In the genomic region with DNA sequence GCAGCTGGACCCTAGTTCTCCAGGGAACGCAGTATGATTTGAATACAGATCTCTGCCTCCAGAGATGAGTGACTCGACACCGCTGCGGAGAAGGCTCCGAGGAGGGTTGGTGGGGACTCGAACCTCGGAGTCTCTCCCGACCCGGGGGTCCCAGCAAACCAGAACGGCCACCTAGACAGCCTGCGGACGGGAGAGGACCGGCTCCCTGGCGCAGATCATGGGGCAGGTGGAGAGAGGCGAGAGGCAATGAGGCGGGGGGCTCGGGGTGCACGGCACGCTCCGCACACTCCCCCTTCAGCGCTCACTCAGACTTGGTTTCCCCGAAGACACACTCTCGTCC, we compare ENCODE assay signal across 11 cellular contexts. TPM values are rescaled to one million over a fixed set of nuclear protein-coding genes. Genes with fewer than 3 reads are reported as not detected.
DNase-seq lines count a peak whose midpoint lies in the region; ATAC-seq and TF ChIP-seq lines count a peak whose summit lies in the region.
"Had no signal": no experiment of that assay in that cellular context is flagged by ENCODE, and none has a peak within 500 bp of the region (broad histone marks: within the 10 kb centered on the region; RNA-seq: fewer than 3 reads in every experiment).

No MANE protein-coding gene starts in this region.

- peaks cover 33% of the 10 kb centered on the region for H3K27me3 Mint-ChIP-seq in activated T-helper 1 cell treated with anti-CD3 and anti-CD28 coated beads, Interleukin-12 subunit alpha, Interleukin-12 subunit beta, Interleukin-2, Interleukin-4 antibody, amounts not matched to agents 30 ng/mL and 10 ng/mL and 1 ng/mL, durations not matched to agents 14 hours and 24 hours and 36 hours (ENCODE audit: insufficient read depth)

- H3K27ac ChIP-seq in BLaER1 treated with 17β-estradiol and CSF1 and Interleukin-3, amounts not matched to agents 10 nM and 100 nM, result no peak overlapping the region

- H3K36me3 ChIP-seq in BLaER1 treated with 17β-estradiol and CSF1 and Interleukin-3, amounts not matched to agents 10 nM and 100 nM, result peaks cover 8 to 42% (median 24%) of the 10 kb centered on the region in 11 experiments; a peak in 17 of 22 replicates
- H3K36me3 ChIP-seq: WERI-Rb-1 had no signal

- H3K9me3 ChIP-seq in BLaER1 treated with 17β-estradiol and CSF1 and Interleukin-3, amounts not matched to agents 10 nM and 100 nM (replicated peaks in 1 of 11), result peaks cover 29 to 48% (median 34%) of the 10 kb centered on the region in 11 experiments
- H3K9me3 ChIP-seq in iPS-18c (ENCODE audit: control insufficient read depth, insufficient read depth, low read length), result no peaks in the 10 kb centered on the region

- H3K27me3 ChIP-seq in BLaER1 treated with 17β-estradiol and CSF1 and Interleukin-3, amounts not matched to agents 10 nM and 100 nM, result peaks cover 54 to 67% (median 62%) of the 10 kb centered on the region in 11 experiments

- no peak overlapping the region for H3K27ac Mint-ChIP-seq in activated T-helper 1 cell treated with anti-CD3 and anti-CD28 coated beads, Interleukin-12 subunit alpha, Interleukin-12 subunit beta, Interleukin-2, Interleukin-4 antibody, amounts not matched to agents 30 ng/mL and 10 ng/mL and 1 ng/mL, durations not matched to agents 14 hours and 24 hours and 36 hours
- H3K27ac Mint-ChIP-seq: dendritic cell treated with granulocyte-macrophage colony-stimulating factor and Interleukin-4, amounts not matched to agents 40 ng/mL and 50 ng/mL, for 4 days had no signal

- H3K4me1 Mint-ChIP-seq in activated T-helper 1 cell treated with anti-CD3 and anti-CD28 coated beads, Interleukin-12 subunit alpha, Interleukin-12 subunit beta, Interleukin-2, Interleukin-4 antibody, amounts not matched to agents 30 ng/mL and 10 ng/mL and 1 ng/mL, durations not matched to agents 14 hours and 24 hours and 36 hours (ENCODE audit: low read depth), result peaks cover 8% of the 10 kb centered on the region

- peaks cover 14 to 37% (median 20%) of the 10 kb centered on the region in 10 experiments; a peak in 19 of 20 replicates for H3K4me1 ChIP-seq in BLaER1 treated with 17β-estradiol and CSF1 and Interleukin-3, amounts not matched to agents 10 nM and 100 nM

- no peaks in the 10 kb centered on the region for H3K36me3 Mint-ChIP-seq in activated T-helper 1 cell treated with anti-CD3 and anti-CD28 coated beads, Interleukin-12 subunit alpha, Interleukin-12 subunit beta, Interleukin-2, Interleukin-4 antibody, amounts not matched to agents 30 ng/mL and 10 ng/mL and 1 ng/mL, durations not matched to agents 14 hours and 24 hours and 36 hours (ENCODE audit: low read depth)

- in situ Hi-C loops in astrocyte of the cerebellum (cut with HindIII; ENCODE audit: low sequenced_read_pairs) (no loop called here), ACHN (cut with HindIII; ENCODE audit: low pct_ligation_motif_present, low pct_unique_long_range_greater_than_20kb, low sequenced_read_pairs) (no loop called here)

- peak overlapping the region; percentile 83 to 98 (median 90) for H3K4me2 ChIP-seq in BLaER1 treated with 17β-estradiol and CSF1 and Interleukin-3, amounts not matched to agents 10 nM and 100 nM

- H3K9ac ChIP-seq in BLaER1 treated with 17β-estradiol and CSF1 and Interleukin-3, amounts not matched to agents 10 nM and 100 nM, result peak overlapping the region in 3 of 11 experiments; percentile 49 to 71 (median 60); a peak in 3 of 22 replicates

- TF ChIP-seq CTCF in astrocyte of the cerebellum (IDR thresholded peaks at IDR 0.05; ENCODE audit: low read depth, low read length, missing control alignments), result no peak

- no peak for DNase-seq in astrocyte of the cerebellum (ENCODE audit: low read depth)
- DNase-seq in sciatic nerve (ENCODE audit: low spot score), result peak; percentile 53
- no peak for DNase-seq in ACHN
- DNase-seq in RPMI8226, result no peak
- no peak for DNase-seq in activated naive CD4-positive, alpha-beta T cell (lab: John Stamatoyannopoulos, UW)
- no peak for DNase-seq in activated T-helper 1 cell treated with anti-CD3 and anti-CD28 coated beads, Interleukin-12 subunit alpha, Interleukin-12 subunit beta, Interleukin-2, Interleukin-4 antibody, amounts not matched to agents 30 ng/mL and 10 ng/mL and 1 ng/mL, durations not matched to agents 14 hours and 24 hours and 36 hours (ENCODE audit: low spot score)
- DNase-seq: MV-4-11 had no signal

- peak overlapping the region; percentile 52 to 74 (median 62); a peak in 14 of 20 replicates for H3K4me3 ChIP-seq in BLaER1 treated with 17β-estradiol and CSF1 and Interleukin-3, amounts not matched to agents 10 nM and 100 nM
- H3K4me3 ChIP-seq in astrocyte of the cerebellum (ENCODE audit: low read depth, low read length) (peak overlapping the region; percentile 51), iPS-18c (ENCODE audit: insufficient read depth, low read depth, low read length) (peak overlapping the region; percentile 48)

- intact Hi-C loops in sciatic nerve (cut with DNase I), result no loop called here
- intact Hi-C loops in activated T-helper 1 cell treated with anti-CD3 and anti-CD28 coated beads, Interleukin-12 subunit alpha, Interleukin-12 subunit beta, Interleukin-2, Interleukin-4 antibody, amounts not matched to agents 30 ng/mL and 10 ng/mL and 1 ng/mL, durations not matched to agents 14 hours and 24 hours and 36 hours (cut with micrococcal nuclease), result loop anchor here (1.0 kb wide), 1 partner anchor 13 kb away; a partner anchor contains a TSS

- no peak for ATAC-seq in sciatic nerve

- peaks cover 0 to 84% (median 55%) of the 10 kb centered on the region in 11 experiments; a peak in 19 of 22 replicates for H4K20me1 ChIP-seq in BLaER1 treated with 17β-estradiol and CSF1 and Interleukin-3, amounts not matched to agents 10 nM and 100 nM

- no peak overlapping the region for H3K4me3 Mint-ChIP-seq in activated T-helper 1 cell treated with anti-CD3 and anti-CD28 coated beads, Interleukin-12 subunit alpha, Interleukin-12 subunit beta, Interleukin-2, Interleukin-4 antibody, amounts not matched to agents 30 ng/mL and 10 ng/mL and 1 ng/mL, durations not matched to agents 14 hours and 24 hours and 36 hours
- H3K4me3 Mint-ChIP-seq: dendritic cell treated with granulocyte-macrophage colony-stimulating factor and Interleukin-4, amounts not matched to agents 40 ng/mL and 50 ng/mL, for 4 days had no signal

- no peaks in the 10 kb centered on the region for H3K9me3 Mint-ChIP-seq in activated T-helper 1 cell treated with anti-CD3 and anti-CD28 coated beads, Interleukin-12 subunit alpha, Interleukin-12 subunit beta, Interleukin-2, Interleukin-4 antibody, amounts not matched to agents 30 ng/mL and 10 ng/mL and 1 ng/mL, durations not matched to agents 14 hours and 24 hours and 36 hours
- H3K9me3 Mint-ChIP-seq: dendritic cell treated with granulocyte-macrophage colony-stimulating factor and Interleukin-4, amounts not matched to agents 40 ng/mL and 50 ng/mL, for 4 days had no signal

RNA-seq across cellular contexts. Expression of a gene that starts 12.6 kb away (rescaled TPM):
- 21.8 TPM for total RNA-seq in sciatic nerve
- not detected in 2 replicates for total RNA-seq in activated T-helper 1 cell treated with anti-CD3 and anti-CD28 coated beads, Interleukin-12 subunit alpha, Interleukin-12 subunit beta, Interleukin-2, Interleukin-4 antibody, amounts not matched to agents 30 ng/mL and 10 ng/mL and 1 ng/mL, durations not matched to agents 14 hours and 24 hours and 36 hours

Comparison
In these comparisons a context has a peak if more than half of its experiments do, and no peak if none do; other contexts are left out.
1. RNA of a gene that starts 12.6 kb away (total RNA-seq): 21.8 TPM in sciatic nerve (single experiment); not detected in activated T-helper 1 cell treated with anti-CD3 and anti-CD28 coated beads, Interleukin-12 subunit alpha, Interleukin-12 subunit beta, Interleukin-2, Interleukin-4 antibody, amounts not matched to agents 30 ng/mL and 10 ng/mL and 1 ng/mL, durations not matched to agents 14 hours and 24 hours and 36 hours; every median in the first group is over 10 times any median in the second.
2. Peak in every context shown above with its lines, with median percentiles within 50 percentile points of each other: H3K4me3 ChIP-seq.